In the genomic region with DNA sequence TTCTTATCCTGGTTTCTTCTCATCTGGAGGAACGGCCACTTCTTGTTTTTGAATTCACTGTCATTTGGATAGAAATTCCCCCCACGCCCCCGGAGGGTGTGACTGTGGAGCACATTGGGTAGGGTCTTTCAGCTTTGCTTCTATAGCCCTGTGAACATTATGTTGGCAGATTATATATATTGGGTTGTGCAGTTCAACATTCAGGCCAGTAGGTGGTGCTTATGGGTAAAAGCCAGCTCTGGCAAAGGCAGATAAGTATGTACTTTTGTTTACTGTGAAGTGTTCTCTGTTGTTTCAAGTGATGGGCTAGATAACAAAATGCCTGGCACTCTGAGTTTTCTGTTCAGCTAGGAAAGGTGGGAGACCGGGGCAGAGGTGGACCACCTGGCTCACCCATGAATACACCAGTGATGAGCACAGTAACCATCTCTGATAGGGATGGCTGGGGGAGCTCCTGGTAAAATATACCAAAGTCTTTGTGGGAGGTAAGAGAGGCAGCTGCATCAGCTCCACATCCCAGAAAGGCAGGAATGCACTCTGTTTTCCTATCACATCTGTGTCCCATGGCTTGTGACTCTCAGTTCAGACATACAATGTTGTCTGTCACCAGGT, we compare ENCODE assay signal across 8 cellular contexts.
A peak's percentile ranks its signal among the peaks of the same experiment; 100 is the strongest.
DNase-seq lines count a peak whose midpoint lies in the region; ATAC-seq and TF ChIP-seq lines count a peak whose summit lies in the region.

No MANE protein-coding gene starts in this region.

- peak; percentile 17 to 19 for DNase-seq in activated T-cell treated with anti-CD3 and anti-CD28 coated beads, Interleukin-2, amount 50 U/mL, for 48 hours
- no peak for DNase-seq in activated T-cell treated with anti-CD3 and anti-CD28 coated beads, Interleukin-2, amount 50 U/mL, for 1 hour
- DNase-seq in NOMO-1 treated with DMSO at 0.1 percent for 48 hours (lab: John Stamatoyannopoulos, UW; ENCODE audit: unreplicated experiment) (peak; percentile 10), endothelial cell (ENCODE audit: low spot score) (peak; percentile 54), trophoblast cell (peak; percentile 28 to 71), middle frontal gyrus (ENCODE audit: extremely low spot score, low spot score) (no peak)

- H3K23ac ChIP-seq in trophoblast cell (ENCODE audit: low read length): no peak overlapping the region

- H3K27me3 ChIP-seq in trophoblast cell (ENCODE audit: insufficient read depth, low read length): no peaks in the 10 kb centered on the region

- H3K4ac ChIP-seq in trophoblast cell (ENCODE audit: low read depth, low read length): no peak overlapping the region

- H3K4me2 ChIP-seq in trophoblast cell (ENCODE audit: low read length): no peak overlapping the region

- no peaks in the 10 kb centered on the region for H3K4me1 ChIP-seq in trophoblast cell (ENCODE audit: control insufficient read depth in 1 of 2, insufficient read depth in 2 of 2, low read length in 2 of 2)

- H3K79me2 ChIP-seq in trophoblast cell (ENCODE audit: control insufficient read depth, insufficient read depth, low read length, poor library complexity): no peaks in the 10 kb centered on the region

- H3K27me3 Mint-ChIP-seq in endothelial cell (ENCODE audit: unreplicated experiment): no peaks in the 10 kb centered on the region
- no peaks in the 10 kb centered on the region for H3K27me3 Mint-ChIP-seq in stimulated activated memory B cell treated with anti-CD40 and anti-IgM and Interleukin-4, amounts not matched to agents 10 μg/mL and 1 μg/mL and 100 μg/mL, for 72 hours

- no peak overlapping the region for H3K18ac ChIP-seq in trophoblast cell (ENCODE audit: low read length)

- peak overlapping the region; percentile 6 for H2BK12ac ChIP-seq in trophoblast cell (ENCODE audit: low read length)

- no peaks in the 10 kb centered on the region for H3K36me3 Mint-ChIP-seq in endothelial cell (ENCODE audit: low read depth, unreplicated experiment)
- H3K36me3 Mint-ChIP-seq in stimulated activated memory B cell treated with anti-CD40 and anti-IgM and Interleukin-4, amounts not matched to agents 10 μg/mL and 1 μg/mL and 100 μg/mL, for 72 hours: no peaks in the 10 kb centered on the region

- no peak overlapping the region for H2BK120ac ChIP-seq in trophoblast cell (ENCODE audit: insufficient read depth, low read length, poor library complexity)

- H3K4me3 Mint-ChIP-seq in endothelial cell (ENCODE audit: unreplicated experiment): no peak overlapping the region
- H3K4me3 Mint-ChIP-seq in stimulated activated memory B cell treated with anti-CD40 and anti-IgM and Interleukin-4, amounts not matched to agents 10 μg/mL and 1 μg/mL and 100 μg/mL, for 72 hours: no peak overlapping the region

- peaks cover 4% of the 10 kb centered on the region for H3K9me3 Mint-ChIP-seq in endothelial cell (ENCODE audit: unreplicated experiment)
- H3K9me3 Mint-ChIP-seq in stimulated activated memory B cell treated with anti-CD40 and anti-IgM and Interleukin-4, amounts not matched to agents 10 μg/mL and 1 μg/mL and 100 μg/mL, for 72 hours: peaks cover 12% of the 10 kb centered on the region

- no peaks in the 10 kb centered on the region for H3K36me3 ChIP-seq in trophoblast cell (ENCODE audit: control insufficient read depth in 1 of 2, insufficient read depth in 2 of 2, low read length in 2 of 2)

- H3K14ac ChIP-seq in trophoblast cell (ENCODE audit: low read length): no peak overlapping the region

- H2AFZ ChIP-seq in trophoblast cell (ENCODE audit: insufficient read depth, low read length, poor library complexity): no peak overlapping the region

- peak; percentile 92 for ATAC-seq in HG02885 (IDR thresholded peaks at IDR 0.05; ENCODE audit: poor library complexity, unreplicated experiment)
- no peak for ATAC-seq in stimulated activated memory B cell treated with anti-CD40 and anti-IgM and Interleukin-4, amounts not matched to agents 10 μg/mL and 1 μg/mL and 100 μg/mL, for 72 hours

- WGBS in trophoblast cell (ENCODE audit: extremely low coverage, insufficient coverage, insufficient read length): no CpG with 5 or more reads among the region's 4 CpGs

- H2BK5ac ChIP-seq in trophoblast cell (ENCODE audit: low read depth, low read length, poor library complexity): no peak overlapping the region

- no peak overlapping the region for H3K27ac ChIP-seq in trophoblast cell (ENCODE audit: low read depth, low read length)

- H3K79me1 ChIP-seq in trophoblast cell (ENCODE audit: low read length): peaks cover 4% of the 10 kb centered on the region

- H3K9ac ChIP-seq in trophoblast cell (ENCODE audit: low read length): no peak overlapping the region

- H2AK5ac ChIP-seq in trophoblast cell (ENCODE audit: low read length): no peak overlapping the region

- peak; percentile 85 for TF ChIP-seq CTCF in endothelial cell (IDR thresholded peaks at IDR 0.05; ENCODE audit: unreplicated experiment)

- no peaks in the 10 kb centered on the region for H3K4me1 Mint-ChIP-seq in endothelial cell (ENCODE audit: unreplicated experiment)
- H3K4me1 Mint-ChIP-seq in stimulated activated memory B cell treated with anti-CD40 and anti-IgM and Interleukin-4, amounts not matched to agents 10 μg/mL and 1 μg/mL and 100 μg/mL, for 72 hours: no peaks in the 10 kb centered on the region

- no peaks in the 10 kb centered on the region for H3K9me3 ChIP-seq in trophoblast cell (ENCODE audit: insufficient read depth, low read depth, low read length)

- no peak overlapping the region for H4K8ac ChIP-seq in trophoblast cell (ENCODE audit: low read depth, low read length)

- no peak overlapping the region for H3K4me3 ChIP-seq in trophoblast cell (ENCODE audit: low read depth, low read length)

- no peak overlapping the region for H3K27ac Mint-ChIP-seq in endothelial cell (ENCODE audit: unreplicated experiment)
- H3K27ac Mint-ChIP-seq in stimulated activated memory B cell treated with anti-CD40 and anti-IgM and Interleukin-4, amounts not matched to agents 10 μg/mL and 1 μg/mL and 100 μg/mL, for 72 hours: no peak overlapping the region

- H4K12ac ChIP-seq in trophoblast cell (ENCODE audit: low read depth, low read length): no peak overlapping the region

- no peak overlapping the region for H4K91ac ChIP-seq in trophoblast cell (ENCODE audit: low read depth, low read length)

Comparison
In these comparisons a context has a peak if more than half of its experiments do, and no peak if none do; other contexts are left out.
1. DNase-seq: peak in activated T-cell treated with anti-CD3 and anti-CD28 coated beads, Interleukin-2, amount 50 U/mL, for 48 hours (2 of 2), NOMO-1 treated with DMSO at 0.1 percent for 48 hours (single experiment), endothelial cell (single experiment) and trophoblast cell (2 of 2); none in activated T-cell treated with anti-CD3 and anti-CD28 coated beads, Interleukin-2, amount 50 U/mL, for 1 hour (single experiment) and middle frontal gyrus (single experiment).